25 cellular contexts compared by ENCODE assay signal in genomic region chr2:180322781-180323180, GRCh38.
A peak's percentile ranks its signal among the peaks of the same experiment; 100 is the strongest.
DNase-seq lines count a peak whose midpoint lies in the region; ATAC-seq and TF ChIP-seq lines count a peak whose summit lies in the region.
"Had no signal": no experiment of that assay in that cellular context is flagged by ENCODE, and none has a peak within 500 bp of the region (broad histone marks: within the 10 kb centered on the region; RNA-seq: fewer than 3 reads in every experiment).

No MANE protein-coding gene starts in this region.

- no peaks in the 10 kb centered on the region for H3K9me3 Mint-ChIP-seq in HFFc6
- H3K9me3 Mint-ChIP-seq in activated CD4-positive, alpha-beta memory T cell treated with anti-CD3 and anti-CD28 coated beads for 36 hours, result peaks cover 3% of the 10 kb centered on the region
- H3K9me3 Mint-ChIP-seq: activated CD4-positive, alpha-beta T cell treated with anti-CD3 and anti-CD28 coated beads, Interleukin-2, amount 10 ng/mL, durations not matched to agents 7 days and 5 days had no signal

- H3K4me3 Mint-ChIP-seq in HFFc6, result no peak overlapping the region
- H3K4me3 Mint-ChIP-seq in activated CD4-positive, alpha-beta memory T cell treated with anti-CD3 and anti-CD28 coated beads for 36 hours, result no peak overlapping the region
- H3K4me3 Mint-ChIP-seq: activated CD4-positive, alpha-beta T cell treated with anti-CD3 and anti-CD28 coated beads, Interleukin-2, amount 10 ng/mL, durations not matched to agents 7 days and 5 days; activated T-helper 1 cell treated with anti-CD3 and anti-CD28 coated beads, Interleukin-12 subunit alpha, Interleukin-12 subunit beta, Interleukin-2, Interleukin-4 antibody, amounts not matched to agents 30 ng/mL and 10 ng/mL and 1 ng/mL, durations not matched to agents 14 hours and 24 hours and 36 hours; CD4-positive, CD25-positive, alpha-beta regulatory T cell; nephron; stimulated activated naive CD8-positive, alpha-beta T cell treated with anti-CD3 and anti-CD28 coated beads, Interleukin-15, Interleukin-2, amounts not matched to agents 100 ng/mL and 50 ng/mL, for 24 hours had no signal

- peak; percentile 55; the same call in 2 of the 3 replicates for ATAC-seq in SK-N-SH treated with all-trans-retinoic acid at 6 μM for 48 hours
- ATAC-seq: right cardiac atrium had no signal

- H3K4me3 ChIP-seq in fibroblast of mammary gland (ENCODE audit: control insufficient read depth, low read depth, low read length), result no peak overlapping the region
- H3K4me3 ChIP-seq: ascending aorta, SK-N-MC, thyroid gland had no signal

- no peak overlapping the region for H3K27ac Mint-ChIP-seq in HFFc6
- no peak overlapping the region for H3K27ac Mint-ChIP-seq in activated CD4-positive, alpha-beta memory T cell treated with anti-CD3 and anti-CD28 coated beads for 36 hours
- H3K27ac Mint-ChIP-seq: activated CD4-positive, alpha-beta T cell treated with anti-CD3 and anti-CD28 coated beads, Interleukin-2, amount 10 ng/mL, durations not matched to agents 7 days and 5 days; activated T-helper 1 cell treated with anti-CD3 and anti-CD28 coated beads, Interleukin-12 subunit alpha, Interleukin-12 subunit beta, Interleukin-2, Interleukin-4 antibody, amounts not matched to agents 30 ng/mL and 10 ng/mL and 1 ng/mL, durations not matched to agents 14 hours and 24 hours and 36 hours; CD4-positive, CD25-positive, alpha-beta regulatory T cell; nephron; stimulated activated naive CD8-positive, alpha-beta T cell treated with anti-CD3 and anti-CD28 coated beads, Interleukin-15, Interleukin-2, amounts not matched to agents 100 ng/mL and 50 ng/mL, for 24 hours had no signal

- no peaks in the 10 kb centered on the region; the same call in 1 of the 2 replicates for H3K27me3 Mint-ChIP-seq in HFFc6 (ENCODE audit: insufficient read depth)
- H3K27me3 Mint-ChIP-seq in activated CD4-positive, alpha-beta memory T cell treated with anti-CD3 and anti-CD28 coated beads for 36 hours, result no peaks in the 10 kb centered on the region
- H3K27me3 Mint-ChIP-seq: activated CD4-positive, alpha-beta T cell treated with anti-CD3 and anti-CD28 coated beads, Interleukin-2, amount 10 ng/mL, durations not matched to agents 7 days and 5 days; CD4-positive, CD25-positive, alpha-beta regulatory T cell had no signal

- CTCF ChIA-PET in activated CD4-positive, alpha-beta memory T cell treated with anti-CD3 and anti-CD28 coated beads for 36 hours (lab: Charles Lee), result no interaction called here

- H3K4me1 Mint-ChIP-seq in HFFc6 (ENCODE audit: low read depth), result peaks cover 12% of the 10 kb centered on the region
- no peaks in the 10 kb centered on the region for H3K4me1 Mint-ChIP-seq in activated CD4-positive, alpha-beta memory T cell treated with anti-CD3 and anti-CD28 coated beads for 36 hours (ENCODE audit: low read depth)
- H3K4me1 Mint-ChIP-seq: activated CD4-positive, alpha-beta T cell treated with anti-CD3 and anti-CD28 coated beads, Interleukin-2, amount 10 ng/mL, durations not matched to agents 7 days and 5 days; CD4-positive, CD25-positive, alpha-beta regulatory T cell; nephron had no signal

- TF ChIP-seq CTCF in HFFc6 (IDR thresholded peaks at IDR 0.05) (no peak), fibroblast of mammary gland (conservative IDR thresholded peaks at IDR 0.05; ENCODE audit: control insufficient read depth, insufficient read depth, low read depth, low read length) (no peak)

- H3K36me3 Mint-ChIP-seq in HFFc6 (ENCODE audit: low read depth), result no peaks in the 10 kb centered on the region
- no peaks in the 10 kb centered on the region for H3K36me3 Mint-ChIP-seq in activated CD4-positive, alpha-beta memory T cell treated with anti-CD3 and anti-CD28 coated beads for 36 hours
- H3K36me3 Mint-ChIP-seq: CD4-positive, CD25-positive, alpha-beta regulatory T cell had no signal

- DNase-seq in HFFc6, result peak; percentile 41
- peak; percentile 43 for DNase-seq in fibroblast of mammary gland (ENCODE audit: low read depth)
- DNase-seq in stromal cell of bone marrow (ENCODE audit: low read depth), result peak; percentile 10
- DNase-seq in stimulated activated naive CD4-positive, alpha-beta T cell (lab: John Stamatoyannopoulos, UW), result no peak
- no peak for DNase-seq in hippocampal formation (lab: John Stamatoyannopoulos, UW)
- no peak for DNase-seq in activated CD4-positive, alpha-beta memory T cell treated with anti-CD3 and anti-CD28 coated beads for 36 hours
- DNase-seq: activated CD4-positive, alpha-beta T cell treated with anti-CD3 and anti-CD28 coated beads, Interleukin-2, amount 10 ng/mL, durations not matched to agents 7 days and 5 days; activated naive CD4-positive, alpha-beta T cell treated with anti-CD3 and anti-CD28 coated beads, Interleukin-2, amount 50 U/mL, for 16 hours; CD4-positive, CD25-positive, alpha-beta regulatory T cell; islet precursor cell; Kasumi-1; NCI-H1092 treated with DMSO at 0.1 percent for 48 hours; NCI-H2029; NCI-H2227 treated with DMSO at 0.1 percent for 48 hours; NCI-H774; right cardiac atrium; stimulated activated CD4-positive, alpha-beta T cell treated with anti-CD3 and anti-CD28 coated beads, Interleukin-12 subunit alpha, Interleukin-12 subunit beta, amount 100 ng/mL, for 4 hours; thyroid gland; WERI-Rb-1 had no signal

- intact Hi-C loops in activated CD4-positive, alpha-beta memory T cell treated with anti-CD3 and anti-CD28 coated beads for 36 hours (cut with micrococcal nuclease), result no loop called here

- POLR2A ChIA-PET in activated CD4-positive, alpha-beta memory T cell treated with anti-CD3 and anti-CD28 coated beads for 36 hours (lab: Charles Lee), result no interaction called here

TF ChIP-seq in SK-N-SH treated with all-trans-retinoic acid at 6 μM for 48 hours, 23 proteins besides CTCF, POLR2A, EP300 and RAD21 (continues in another document):
- TF ChIP-seq RARB (CRISPR knock-in tag; IDR thresholded peaks at IDR 0.05), result no peak
- no peak for TF ChIP-seq PPARA (CRISPR knock-in tag; IDR thresholded peaks at IDR 0.05; ENCODE audit: borderline replicate concordance)
- TF ChIP-seq ZNF70 (CRISPR knock-in tag; IDR thresholded peaks at IDR 0.05), result no peak
- no peak for TF ChIP-seq PATZ1 (CRISPR knock-in tag; IDR thresholded peaks at IDR 0.05; ENCODE audit: borderline replicate concordance)
- no peak for TF ChIP-seq ZFP30 (CRISPR knock-in tag; IDR thresholded peaks at IDR 0.05)
- TF ChIP-seq ARNTL (CRISPR knock-in tag; IDR thresholded peaks at IDR 0.05; ENCODE audit: borderline replicate concordance, low read depth), result no peak
- TF ChIP-seq TCF4 (CRISPR knock-in tag; IDR thresholded peaks at IDR 0.05; ENCODE audit: borderline replicate concordance), result no peak
- TF ChIP-seq TSHZ2 (CRISPR knock-in tag; IDR thresholded peaks at IDR 0.05), result no peak
- TF ChIP-seq GLIS3 (CRISPR knock-in tag; IDR thresholded peaks at IDR 0.05), result no peak
- no peak for TF ChIP-seq ZNF8 (CRISPR knock-in tag; IDR thresholded peaks at IDR 0.05)
- no peak for TF ChIP-seq CSDC2 (CRISPR knock-in tag; IDR thresholded peaks at IDR 0.05)
- no peak for TF ChIP-seq ESRRG (CRISPR knock-in tag; IDR thresholded peaks at IDR 0.05)
- TF ChIP-seq ZC3H10 (CRISPR knock-in tag; IDR thresholded peaks at IDR 0.05), result no peak
- no peak for TF ChIP-seq BACH2 (CRISPR knock-in tag; IDR thresholded peaks at IDR 0.05; ENCODE audit: borderline replicate concordance)

Comparison
In these comparisons a context has a peak if more than half of its experiments do, and no peak if none do; other contexts are left out.
1. DNase-seq: peak in HFFc6 (single experiment), fibroblast of mammary gland (single experiment) and stromal cell of bone marrow (single experiment); none in stimulated activated naive CD4-positive, alpha-beta T cell (0 of 6), hippocampal formation (0 of 2) and activated CD4-positive, alpha-beta memory T cell treated with anti-CD3 and anti-CD28 coated beads for 36 hours (single experiment).